ENCODE assay signal across 22 cellular contexts in the genomic region with DNA sequence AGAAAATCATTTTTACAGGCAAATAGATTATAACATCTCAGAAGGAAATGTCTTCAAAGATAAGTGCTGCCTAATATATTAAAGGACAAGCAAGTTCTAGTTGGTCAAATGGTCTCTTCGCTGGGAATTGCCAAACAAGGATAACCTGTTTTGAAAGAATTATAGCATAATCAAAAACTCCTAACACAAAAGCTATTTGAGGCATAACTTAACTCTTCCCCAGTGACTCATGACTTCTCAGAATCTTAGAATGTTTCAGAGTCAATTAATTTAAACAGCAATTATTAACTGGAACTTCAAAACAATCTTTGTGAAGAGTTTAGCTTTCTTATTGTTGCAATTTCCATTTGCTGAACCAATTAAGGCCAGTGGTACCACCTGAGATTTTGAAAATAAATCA.
A peak's percentile ranks its signal among the peaks of the same experiment; 100 is the strongest.
DNase-seq lines count a peak whose midpoint lies in the region; ATAC-seq and TF ChIP-seq lines count a peak whose summit lies in the region.
"Had no signal": no experiment of that assay in that cellular context is flagged by ENCODE, and none has a peak within 500 bp of the region (broad histone marks: within the 10 kb centered on the region; RNA-seq: fewer than 3 reads in every experiment).

No MANE protein-coding gene starts in this region.

- DNase-seq in GM04503 (ENCODE audit: low read depth) (peak; percentile 26), amniotic epithelial cell (ENCODE audit: low read depth) (peak; percentile 87), fibroblast of villous mesenchyme (ENCODE audit: low read depth) (peak; percentile 64), smooth muscle cell (lab: John Stamatoyannopoulos, UW; ENCODE audit: unreplicated experiment) (no peak), COR-L47 (lab: John Stamatoyannopoulos, UW) (no peak), NCI-H1436 treated with DMSO at 0.1 percent for 48 hours (lab: John Stamatoyannopoulos, UW) (no peak)
- DNase-seq: activated CD8-positive, alpha-beta T cell treated with anti-CD3 and anti-CD28 coated beads for 36 hours; activated naive CD8-positive, alpha-beta T cell treated with anti-CD3 and anti-CD28 coated beads, Interleukin-2, amount 10 ng/mL, durations not matched to agents 7 days and 5 days; activated T-cell treated with anti-CD3 and anti-CD28 coated beads, Interleukin-2, amount 50 U/mL, for 72 hours; DMS79; left cardiac atrium; NCI-H1048; NCI-H2171; NCI-H774; nucleus accumbens; stimulated activated CD4-positive, alpha-beta T cell treated with anti-CD3 and anti-CD28 coated beads, Interleukin-4, amount 100 ng/mL, for 24 hours; stimulated activated CD8-positive, alpha-beta memory T cell treated with anti-CD3 and anti-CD28 coated beads, Interleukin-4, amount 100 ng/mL, for 48 hours; SW 1271 had no signal

- TF ChIP-seq CTCF in fibroblast of villous mesenchyme (IDR thresholded peaks at IDR 0.05; ENCODE audit: insufficient read depth, low read depth, low read length) (no peak), smooth muscle cell (IDR thresholded peaks at IDR 0.05; ENCODE audit: borderline replicate concordance, insufficient read depth, poor library complexity, severe bottlenecking) (no peak)

- H3K36me3 ChIP-seq in smooth muscle cell (ENCODE audit: low read depth) = no peaks in the 10 kb centered on the region
- H3K36me3 ChIP-seq: suprapubic skin had no signal

- no peak overlapping the region for H3K4me3 ChIP-seq in fibroblast of villous mesenchyme (ENCODE audit: low read depth, low read length)
- no peak overlapping the region for H3K4me3 ChIP-seq in smooth muscle cell
- H3K4me3 ChIP-seq: K562, suprapubic skin had no signal

- peaks cover 19% of the 10 kb centered on the region for H3K79me2 ChIP-seq in smooth muscle cell (ENCODE audit: low read depth)

- no peak for ATAC-seq in HG03280 (IDR thresholded peaks at IDR 0.05; ENCODE audit: unreplicated experiment)
- ATAC-seq: activated CD8-positive, alpha-beta T cell treated with anti-CD3 and anti-CD28 coated beads for 36 hours; activated T-cell treated with anti-CD3 and anti-CD28 coated beads, Interleukin-2, amount 50 U/mL, for 72 hours; left cardiac atrium; sciatic nerve had no signal

- H3K27me3 ChIP-seq in smooth muscle cell (ENCODE audit: low read depth) = no peaks in the 10 kb centered on the region
- H3K27me3 ChIP-seq: suprapubic skin had no signal

- H3K9me3 ChIP-seq in smooth muscle cell (replicated peaks; ENCODE audit: low read depth) = no peaks in the 10 kb centered on the region
- H3K9me3 ChIP-seq: suprapubic skin had no signal

- peaks cover 14% of the 10 kb centered on the region for H4K20me1 ChIP-seq in smooth muscle cell (ENCODE audit: low read depth)

- no peaks in the 10 kb centered on the region for H3F3A ChIP-seq in smooth muscle cell (ENCODE audit: low read depth)

- H3K4me2 ChIP-seq in smooth muscle cell = peak overlapping the region; percentile 48

- H3K4me1 ChIP-seq in smooth muscle cell (ENCODE audit: low read depth) = no peaks in the 10 kb centered on the region
- H3K4me1 ChIP-seq: suprapubic skin had no signal

- H2AFZ ChIP-seq in smooth muscle cell (ENCODE audit: low read depth) = no peak overlapping the region

- peak overlapping the region; percentile 14 for H3K9ac ChIP-seq in smooth muscle cell (ENCODE audit: low read depth)

- H3K27ac ChIP-seq in smooth muscle cell (ENCODE audit: low read depth) = peak overlapping the region; percentile 46
- H3K27ac ChIP-seq: suprapubic skin had no signal

- 74% methylated on average over 1 of the region's 1 CpG for WGBS in smooth muscle cell (ENCODE audit: low lambda C conversion rate)

Comparison
In these comparisons a context has a peak if more than half of its experiments do, and no peak if none do; other contexts are left out.
1. DNase-seq: peak in GM04503 (single experiment), amniotic epithelial cell (single experiment) and fibroblast of villous mesenchyme (single experiment); none in smooth muscle cell (single experiment), COR-L47 (single experiment) and NCI-H1436 treated with DMSO at 0.1 percent for 48 hours (single experiment).